In genomic region chr5:108579236-108579635, GRCh38 we compare ENCODE assay signal across 16 cellular contexts.
DNase-seq lines count a peak whose midpoint lies in the region; ATAC-seq, FAIRE-seq and TF ChIP-seq lines count a peak whose summit lies in the region.
"Had no signal": no experiment of that assay in that cellular context is flagged by ENCODE, and none has a peak within 500 bp of the region (broad histone marks: within the 10 kb centered on the region; RNA-seq: fewer than 3 reads in every experiment).

No MANE protein-coding gene starts in this region.

- H3K27me3 ChIP-seq in H7 (ENCODE audit: control insufficient read depth, insufficient read depth, low read length) (no peaks in the 10 kb centered on the region), K562 (ENCODE audit: control insufficient read depth in 2 of 2, insufficient read depth in 2 of 2, low read length in 2 of 2) (no peaks in the 10 kb centered on the region; a peak in 3 of 5 replicates)

- H3K9me3 ChIP-seq in K562 (replicated peaks; ENCODE audit: control insufficient read depth, insufficient read depth, low read depth, low read length): no peaks in the 10 kb centered on the region
- no peaks in the 10 kb centered on the region for H3K9me3 ChIP-seq in OCI-LY7 (ENCODE audit: low read length)

- no peaks in the 10 kb centered on the region for H3K9me1 ChIP-seq in K562 (ENCODE audit: control insufficient read depth, insufficient read depth, low read length)

- H3K9ac ChIP-seq in K562 (ENCODE audit: insufficient read depth in 1 of 2, low read depth in 2 of 2, low read length in 2 of 2): no peak overlapping the region

- in situ Hi-C loops in K562 (cut with MboI): no loop called here

- H4K20me1 ChIP-seq in K562 (replicated peaks; ENCODE audit: control insufficient read depth, insufficient read depth, low read length) (no peaks in the 10 kb centered on the region), OCI-LY7 (ENCODE audit: insufficient read depth, low read length) (no peaks in the 10 kb centered on the region)

- H3K36me3 ChIP-seq in H7 (replicated peaks; ENCODE audit: control insufficient read depth, insufficient read depth, low read length) (no peaks in the 10 kb centered on the region), K562 (ENCODE audit: control insufficient read depth, insufficient read depth, low read length) (no peaks in the 10 kb centered on the region), OCI-LY7 (ENCODE audit: insufficient read depth, low read length) (no peaks in the 10 kb centered on the region)

- FAIRE-seq in K562 (lab: Jason Lieb, UNC): no peak

- BruUV-seq in K562 (replicated peaks; lab: Mats Ljungman, UMichigan) (no TSS peak), OCI-LY7 (replicated peaks; lab: Mats Ljungman, UMichigan) (no TSS peak)

- H2AFZ ChIP-seq in K562 (ENCODE audit: low read depth, low read length): no peak overlapping the region
- no peak overlapping the region for H2AFZ ChIP-seq in OCI-LY7 (ENCODE audit: low read length)

- no peaks in the 10 kb centered on the region for H3K79me2 ChIP-seq in K562 (ENCODE audit: control insufficient read depth, insufficient read depth, low read length)
- H3K79me2 ChIP-seq in OCI-LY7 (ENCODE audit: insufficient read depth, low read depth, low read length): no peaks in the 10 kb centered on the region

- no peak for TF ChIP-seq EP300 in K562 (IDR thresholded peaks at IDR 0.05; ENCODE audit: low read length)

- DNase-seq in H7 (peak; percentile 10), NCI-H524 treated with DMSO at 0.1 percent for 48 hours (lab: John Stamatoyannopoulos, UW) (peak; percentile 56), K562 (ENCODE audit: extremely low read depth in 1 of 4, low spot score in 3 of 4) (no peak), myocyte (ENCODE audit: low read depth) (peak; percentile 7), OCI-LY7 (ENCODE audit: low spot score) (no peak), NCI-H146 treated with DMSO at 0.1 percent for 48 hours (lab: John Stamatoyannopoulos, UW; ENCODE audit: unreplicated experiment) (no peak), AG08396 (ENCODE audit: low spot score) (no peak)
- DNase-seq: Calu3; CD4-positive, alpha-beta memory T cell; DMS53; KBM-7; NCI-H1436; NCI-H2029 treated with DMSO at 0.1 percent for 48 hours; NCI-H510A treated with DMSO at 0.1 percent for 48 hours had no signal

- intact Hi-C loops in K562 (cut with micrococcal nuclease): loop anchor here (1.0 kb wide), 1 partner anchor 57 kb away; no protein-coding TSS in a partner anchor
- intact Hi-C loops in OCI-LY7 (cut with micrococcal nuclease; ENCODE audit: unreplicated experiment): no loop called here

- peak; percentile 43; the same call in 1 of the 3 replicates for ATAC-seq in K562

- TF ChIP-seq CTCF in K562 (IDR thresholded peaks at IDR 0.05 in 2 of 3, conservative IDR thresholded peaks at IDR 0.05 in 1 of 3; ENCODE audit: insufficient read depth in 2 of 3, low read depth in 1 of 3, low read length in 3 of 3): peak in 1 of 3 experiments; percentile 39; a peak in 1 of 6 replicates
- no peak for TF ChIP-seq CTCF in OCI-LY7 (conservative IDR thresholded peaks at IDR 0.05; ENCODE audit: low read length)

- WGBS in K562 (ENCODE audit: insufficient coverage, low coverage, missing lambda C conversion rate): 0% methylated on average over 4 of the region's 4 CpGs

- TF ChIP-seq POLR2A in K562 (conservative IDR thresholded peaks at IDR 0.05): no peak

- POLR2A ChIA-PET in K562 (lab: Yijun Ruan, JAX) (no interaction called here), OCI-LY7 (lab: Charles Lee) (interaction anchor here (0.5 kb wide), 1 partner anchor 923 kb away, joined by 3 read pairs; no protein-coding TSS in a partner anchor)

- H3K4me3 ChIP-seq in H7 (ENCODE audit: insufficient read depth, low read depth, low read length) (no peak overlapping the region), K562 (no peak overlapping the region), OCI-LY7 (ENCODE audit: low read depth, low read length, poor library complexity, severe bottlenecking) (no peak overlapping the region)

- peak; percentile 42 to 52 for TF ChIP-seq RAD21 in K562 (CRISPR knock-in tag; conservative IDR thresholded peaks at IDR 0.05 in 1 of 2, IDR thresholded peaks at IDR 0.05 in 1 of 2)

- H3K4me2 ChIP-seq in K562 (ENCODE audit: insufficient read depth, low read length) (no peak overlapping the region), OCI-LY7 (ENCODE audit: low read length) (no peak overlapping the region)

- no peak overlapping the region for H3K27ac ChIP-seq in K562 (ENCODE audit: extremely low read depth, low read depth, low read length)
- H3K27ac ChIP-seq in OCI-LY7 (ENCODE audit: low read depth, low read length, poor library complexity, severe bottlenecking): no peak overlapping the region
- H3K27ac ChIP-seq: HL-60, RWPE1 had no signal

- H3K4me1 ChIP-seq in K562 (replicated peaks in 1 of 2; ENCODE audit: control insufficient read depth in 2 of 2, insufficient read depth in 2 of 2, low read length in 2 of 2) (no peaks in the 10 kb centered on the region), OCI-LY7 (ENCODE audit: insufficient read depth, low read length, poor library complexity, severe bottlenecking) (no peaks in the 10 kb centered on the region)

- H3K9me2 ChIP-seq in OCI-LY7 (ENCODE audit: insufficient read depth, low read length): no peaks in the 10 kb centered on the region

- CTCF ChIA-PET in K562 (lab: Yijun Ruan, JAX; ENCODE audit: low intra/inter-chr PET ratio): no interaction called here
- CTCF ChIA-PET in OCI-LY7 (lab: Charles Lee; ENCODE audit: unreplicated experiment): no interaction called here

TF ChIP-seq in K562, 482 proteins besides CTCF, POLR2A, EP300 and RAD21:
- no peak for TF ChIP-seq FOXK2 (conservative IDR thresholded peaks at IDR 0.05 in 1 of 2, IDR thresholded peaks at IDR 0.05 in 1 of 2; ENCODE audit: low read depth in 2 of 2)
- TF ChIP-seq HNRNPUL1 (IDR thresholded peaks at IDR 0.05; ENCODE audit: low read length): no peak
- no peak for TF ChIP-seq NR3C1 (CRISPR knock-in tag; IDR thresholded peaks at IDR 0.05)
- no peak for TF ChIP-seq WHSC1 (IDR thresholded peaks at IDR 0.05; ENCODE audit: low read length)
- TF ChIP-seq KLF6 (CRISPR knock-in tag; IDR thresholded peaks at IDR 0.05; ENCODE audit: borderline replicate concordance): no peak
- TF ChIP-seq MITF (IDR thresholded peaks at IDR 0.05): no peak
- TF ChIP-seq, protein P1, sequence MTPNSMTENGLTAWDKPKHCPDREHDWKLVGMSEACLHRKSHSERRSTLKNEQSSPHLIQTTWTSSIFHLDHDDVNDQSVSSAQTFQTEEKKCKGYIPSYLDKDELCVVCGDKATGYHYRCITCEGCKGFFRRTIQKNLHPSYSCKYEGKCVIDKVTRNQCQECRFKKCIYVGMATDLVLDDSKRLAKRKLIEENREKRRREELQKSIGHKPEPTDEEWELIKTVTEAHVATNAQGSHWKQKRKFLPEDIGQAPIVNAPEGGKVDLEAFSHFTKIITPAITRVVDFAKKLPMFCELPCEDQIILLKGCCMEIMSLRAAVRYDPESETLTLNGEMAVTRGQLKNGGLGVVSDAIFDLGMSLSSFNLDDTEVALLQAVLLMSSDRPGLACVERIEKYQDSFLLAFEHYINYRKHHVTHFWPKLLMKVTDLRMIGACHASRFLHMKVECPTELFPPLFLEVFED (CRISPR knock-in tag; conservative IDR thresholded peaks at IDR 0.05): no peak
- no peak for TF ChIP-seq SUPT5H (IDR thresholded peaks at IDR 0.05)
- TF ChIP-seq ZFP36 (IDR thresholded peaks at IDR 0.05; ENCODE audit: low read depth, low read length, partially characterized antibody): no peak
- no peak for TF ChIP-seq ZNF740 (CRISPR knock-in tag; IDR thresholded peaks at IDR 0.05)
- TF ChIP-seq ZNF740 (tag; IDR thresholded peaks at IDR 0.05): no peak
- TF ChIP-seq, protein P2, sequence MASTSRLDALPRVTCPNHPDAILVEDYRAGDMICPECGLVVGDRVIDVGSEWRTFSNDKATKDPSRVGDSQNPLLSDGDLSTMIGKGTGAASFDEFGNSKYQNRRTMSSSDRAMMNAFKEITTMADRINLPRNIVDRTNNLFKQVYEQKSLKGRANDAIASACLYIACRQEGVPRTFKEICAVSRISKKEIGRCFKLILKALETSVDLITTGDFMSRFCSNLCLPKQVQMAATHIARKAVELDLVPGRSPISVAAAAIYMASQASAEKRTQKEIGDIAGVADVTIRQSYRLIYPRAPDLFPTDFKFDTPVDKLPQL (IDR thresholded peaks at IDR 0.05; ENCODE audit: extremely low read depth, insufficient read length): no peak
- TF ChIP-seq SMARCC2 (IDR thresholded peaks at IDR 0.05; ENCODE audit: low read depth): no peak
- no peak for TF ChIP-seq STAT5B (CRISPR knock-in tag; IDR thresholded peaks at IDR 0.05)
- TF ChIP-seq, protein P3, sequence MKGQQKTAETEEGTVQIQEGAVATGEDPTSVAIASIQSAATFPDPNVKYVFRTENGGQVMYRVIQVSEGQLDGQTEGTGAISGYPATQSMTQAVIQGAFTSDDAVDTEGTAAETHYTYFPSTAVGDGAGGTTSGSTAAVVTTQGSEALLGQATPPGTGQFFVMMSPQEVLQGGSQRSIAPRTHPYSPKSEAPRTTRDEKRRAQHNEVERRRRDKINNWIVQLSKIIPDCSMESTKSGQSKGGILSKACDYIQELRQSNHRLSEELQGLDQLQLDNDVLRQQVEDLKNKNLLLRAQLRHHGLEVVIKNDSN (CRISPR knock-in tag; IDR thresholded peaks at IDR 0.05): no peak
TF ChIP-seq in K562: peak in this region for 0.

Comparison
In these comparisons a context has a peak if more than half of its experiments do, and no peak if none do; other contexts are left out.
1. DNase-seq: peak in H7 (single experiment), NCI-H524 treated with DMSO at 0.1 percent for 48 hours (single experiment) and myocyte (single experiment); none in K562 (0 of 4), OCI-LY7 (single experiment), NCI-H146 treated with DMSO at 0.1 percent for 48 hours (single experiment) and AG08396 (single experiment).